8 cellular contexts compared by ENCODE assay signal in the genomic region with DNA sequence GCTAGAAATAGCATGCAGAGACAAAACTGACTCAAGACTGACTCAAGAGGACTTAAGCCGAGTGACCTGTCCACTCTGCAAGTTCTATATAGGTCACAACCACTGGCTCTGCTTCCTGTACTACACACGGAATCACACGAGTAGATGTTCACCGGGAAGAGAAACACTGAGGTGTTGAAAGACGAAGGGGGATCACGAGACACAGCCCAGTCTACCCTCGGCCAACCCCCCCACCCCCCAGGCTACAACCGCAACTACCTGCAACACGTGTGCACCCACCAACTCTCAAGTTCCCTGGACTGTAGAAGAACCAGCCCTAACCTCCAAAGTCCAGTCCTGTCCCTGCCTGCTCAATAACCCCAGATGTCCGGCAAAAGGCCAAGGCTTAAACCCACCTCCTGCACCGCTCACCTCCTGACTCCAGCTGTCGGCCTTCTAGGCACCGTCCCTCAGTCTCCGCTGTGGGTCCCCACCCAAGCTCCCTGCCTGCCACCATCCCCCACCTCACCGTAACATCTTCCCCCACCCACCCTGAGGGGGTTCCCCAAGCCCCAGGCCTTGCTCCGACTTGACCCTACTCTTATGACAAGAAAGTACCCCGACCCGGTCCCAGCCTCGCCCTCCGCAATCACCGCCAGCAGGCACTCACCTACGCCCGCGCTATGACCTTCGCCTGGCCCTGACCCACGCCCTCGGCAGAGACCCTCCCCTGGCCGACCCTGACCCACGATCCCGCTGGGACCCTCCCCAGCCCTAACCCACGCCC. TPM values are rescaled to one million over a fixed set of nuclear protein-coding genes. Genes with fewer than 3 reads are reported as not detected.
DNase-seq lines count a peak whose midpoint lies in the region; ATAC-seq and TF ChIP-seq lines count a peak whose summit lies in the region.

No MANE protein-coding gene starts in this region.

- peaks cover 21% of the 10 kb centered on the region for H3K4me1 Mint-ChIP-seq in WTC11

- H3K27ac ChIP-seq in neutrophil = peak overlapping the region; percentile 89

- H3K4me3 ChIP-seq in GM12864 (ENCODE audit: low read depth, low read length) (peak overlapping the region; percentile 73), neutrophil (ENCODE audit: low read depth in 1 of 2, low read length in 1 of 2) (peak overlapping the region; percentile 63 to 74)

- peak overlapping the region; percentile 96 for H3K4me3 Mint-ChIP-seq in WTC11

- no peaks in the 10 kb centered on the region for H3K36me3 Mint-ChIP-seq in WTC11

- TF ChIP-seq CTCF in GM12864 (IDR thresholded peaks at IDR 0.05; ENCODE audit: low read depth, low read length, missing control alignments) = no peak
- TF ChIP-seq CTCF in WTC11 (IDR thresholded peaks at IDR 0.05) = no peak
- TF ChIP-seq CTCF in neutrophil (IDR thresholded peaks at IDR 0.05) = no peak

- H3K9me3 Mint-ChIP-seq in WTC11 = no peaks in the 10 kb centered on the region

- no peaks in the 10 kb centered on the region for H3K27me3 Mint-ChIP-seq in WTC11 (ENCODE audit: low read depth)

- ATAC-seq in HG03064 (IDR thresholded peaks at IDR 0.05; ENCODE audit: low read depth, unreplicated experiment) (peak; percentile 5), WTC11 (no peak)

- no peaks in the 10 kb centered on the region for H3K9me3 ChIP-seq in neutrophil

- CTCF ChIA-PET in WTC11 (lab: Charles Lee) = interaction anchor here (0.6 to 2.1 kb wide), 6 partner anchors 19 to 248 kb away, joined by 3 to 6 read pairs (median 4); no protein-coding TSS in a partner anchor

- POLR2A ChIA-PET in WTC11 (lab: Charles Lee) = interaction anchor here (1.5 kb wide), 1 partner anchor 17 kb away, joined by 5 read pairs; no protein-coding TSS in a partner anchor

- H3K4me1 ChIP-seq in neutrophil (ENCODE audit: control insufficient read depth in 1 of 2, insufficient read depth in 1 of 2, low read depth in 1 of 2, low read length in 1 of 2) = peaks cover 36 to 41% of the 10 kb centered on the region in 2 experiments

- DNase-seq in GM12864 (ENCODE audit: low read depth) (no peak), WTC11 (ENCODE audit: low spot score) (no peak), fibroblast of peridontal ligament (ENCODE audit: extremely low read depth) (peak; percentile 28), LoVo (ENCODE audit: low spot score) (no peak), NCI-H2081 (lab: John Stamatoyannopoulos, UW) (no peak), SKM-1 (lab: John Stamatoyannopoulos, UW; ENCODE audit: unreplicated experiment) (no peak)

- H3K27ac Mint-ChIP-seq in WTC11 = peak overlapping the region; percentile 74

- H3K27me3 ChIP-seq in neutrophil = no peaks in the 10 kb centered on the region

- H3K36me3 ChIP-seq in neutrophil = peaks cover 3% of the 10 kb centered on the region

TF ChIP-seq in WTC11, 78 proteins besides CTCF, POLR2A, EP300 and RAD21:
- TF ChIP-seq ZNF263 (CRISPR knock-in tag; IDR thresholded peaks at IDR 0.05; ENCODE audit: low read depth) (no peak), OVOL2 (CRISPR knock-in tag; IDR thresholded peaks at IDR 0.05; ENCODE audit: borderline replicate concordance) (no peak), SP1 (CRISPR knock-in tag; conservative IDR thresholded peaks at IDR 0.05) (no peak), ZNF423 (CRISPR knock-in tag; IDR thresholded peaks at IDR 0.05) (no peak), ZNF416 (CRISPR knock-in tag; IDR thresholded peaks at IDR 0.05) (no peak), ZNF121 (CRISPR knock-in tag; IDR thresholded peaks at IDR 0.05) (no peak), NFYB (CRISPR knock-in tag; conservative IDR thresholded peaks at IDR 0.05; ENCODE audit: low read depth) (no peak), JUN (CRISPR knock-in tag; IDR thresholded peaks at IDR 0.05) (no peak)
- TF ChIP-seq, protein P1, sequence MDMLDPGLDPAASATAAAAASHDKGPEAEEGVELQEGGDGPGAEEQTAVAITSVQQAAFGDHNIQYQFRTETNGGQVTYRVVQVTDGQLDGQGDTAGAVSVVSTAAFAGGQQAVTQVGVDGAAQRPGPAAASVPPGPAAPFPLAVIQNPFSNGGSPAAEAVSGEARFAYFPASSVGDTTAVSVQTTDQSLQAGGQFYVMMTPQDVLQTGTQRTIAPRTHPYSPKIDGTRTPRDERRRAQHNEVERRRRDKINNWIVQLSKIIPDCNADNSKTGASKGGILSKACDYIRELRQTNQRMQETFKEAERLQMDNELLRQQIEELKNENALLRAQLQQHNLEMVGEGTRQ (CRISPR knock-in tag; IDR thresholded peaks at IDR 0.05) = no peak

RNA-seq across cellular contexts. Expression of a gene that starts 0.7 kb away (rescaled TPM):
- total RNA-seq in WTC11 (2021) = 108 to 121 TPM (median 108 TPM) in 3 replicates

RNA-seq across cellular contexts. Expression of a gene that starts 0.9 kb away (rescaled TPM):
- 6.4 to 10.6 TPM (median 9.2 TPM) in 3 replicates for total RNA-seq in WTC11 (2021)

RNA-seq across cellular contexts. Expression of a gene that starts 42.0 kb away (rescaled TPM):
- 15.7 to 19.3 TPM (median 16.9 TPM) in 3 replicates for total RNA-seq in WTC11 (2021)

RNA-seq across cellular contexts. Expression of a gene that starts 55.5 kb away (rescaled TPM):
- total RNA-seq in WTC11 (2021) = 8.5 to 9.7 TPM (median 8.7 TPM) in 3 replicates
